In the genomic region with DNA sequence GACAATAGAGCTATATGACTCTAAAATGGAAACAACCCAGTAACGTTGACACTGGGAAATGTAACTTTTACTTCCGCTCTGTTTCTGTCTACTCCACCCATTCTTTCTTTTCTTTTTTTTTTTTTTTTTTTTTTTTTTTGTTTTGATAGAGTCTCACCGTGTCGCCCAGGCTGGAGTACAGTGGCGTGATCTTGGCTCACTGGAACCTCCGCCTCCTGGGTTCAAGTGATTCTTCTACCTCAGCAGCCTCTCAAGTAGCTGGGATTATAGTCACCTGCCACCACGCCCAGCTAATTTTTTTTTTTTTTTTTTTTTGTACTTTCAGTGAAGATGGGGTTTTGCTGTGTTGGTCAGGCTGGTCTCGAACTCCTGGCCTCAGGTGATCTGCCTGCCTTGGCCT, we compare ENCODE assay signal across 11 cellular contexts. TPM values are rescaled to one million over a fixed set of nuclear protein-coding genes. Genes with fewer than 3 reads are reported as not detected.
DNase-seq lines count a peak whose midpoint lies in the region; ATAC-seq and TF ChIP-seq lines count a peak whose summit lies in the region.
"Not testable (repeated sequence)": the region's sequence is repeated elsewhere in the genome, so short reads cannot be mapped to it uniquely, and the experiment has no call there.
"Had no signal": no experiment of that assay in that cellular context is flagged by ENCODE, and none has a peak within 500 bp of the region (broad histone marks: within the 10 kb centered on the region; RNA-seq: fewer than 3 reads in every experiment).

No MANE protein-coding gene starts in this region.

- peak overlapping the region; percentile 99 for H3K27ac ChIP-seq in CD4-positive, alpha-beta memory T cell (ENCODE audit: low read depth, low read length)
- H3K27ac ChIP-seq in SU-DHL-6 (ENCODE audit: low read depth, low read length), result peak overlapping the region; percentile 62

- H3K27me3 Mint-ChIP-seq in CD4-positive, alpha-beta memory T cell; activated CD4-positive, alpha-beta T cell treated with anti-CD3 and anti-CD28 coated beads, Interleukin-2, amount 10 ng/mL, durations not matched to agents 7 days and 5 days; activated T-cell treated with anti-CD3 and anti-CD28 coated beads, Interleukin-2, amount 50 U/mL, for 24 hours; naive thymus-derived CD8-positive, alpha-beta T cell; stimulated activated naive B cell treated with anti-CD40 and anti-IgM and Interleukin-4, amounts not matched to agents 10 μg/mL and 1 μg/mL and 100 μg/mL, for 72 hours: not testable (repeated sequence)

- not testable (repeated sequence) for H2AFZ ChIP-seq in SU-DHL-6 (ENCODE audit: low read depth, low read length, severe bottlenecking)

- not testable (repeated sequence) for H4K20me1 ChIP-seq in SU-DHL-6 (ENCODE audit: low read depth, low read length)

- not testable (repeated sequence) for H3K9me2 ChIP-seq in SU-DHL-6 (replicated peaks; ENCODE audit: insufficient read depth, low read length)

- H3K79me2 ChIP-seq in SU-DHL-6 (ENCODE audit: insufficient read depth, low read length), result not testable (repeated sequence)

- peak overlapping the region; percentile 13 to 86 (median 54) for H3K4me3 Mint-ChIP-seq in CD4-positive, alpha-beta memory T cell
- peak overlapping the region; percentile 88 for H3K4me3 Mint-ChIP-seq in activated CD4-positive, alpha-beta T cell treated with anti-CD3 and anti-CD28 coated beads, Interleukin-2, amount 10 ng/mL, durations not matched to agents 7 days and 5 days
- peak overlapping the region; percentile 43 for H3K4me3 Mint-ChIP-seq in activated T-cell treated with anti-CD3 and anti-CD28 coated beads, Interleukin-2, amount 50 U/mL, for 24 hours
- H3K4me3 Mint-ChIP-seq in naive thymus-derived CD8-positive, alpha-beta T cell, result peak overlapping the region in 9 of 10 donors; percentile 58 to 99 (median 82)
- H3K4me3 Mint-ChIP-seq in stimulated activated naive B cell treated with anti-CD40 and anti-IgM and Interleukin-4, amounts not matched to agents 10 μg/mL and 1 μg/mL and 100 μg/mL, for 72 hours, result not testable (repeated sequence)

- POLR2A ChIA-PET in CD4-positive, alpha-beta memory T cell (lab: Charles Lee; ENCODE audit: partially characterized antibody), result interaction anchor here (0.9 to 30.6 kb wide), 8 partner anchors 23 to 153 kb away, joined by 4 to 6843 read pairs (median 20); a partner anchor contains a TSS
- POLR2A ChIA-PET in activated CD4-positive, alpha-beta T cell treated with anti-CD3 and anti-CD28 coated beads, Interleukin-2, amount 10 ng/mL, durations not matched to agents 7 days and 5 days (lab: Charles Lee), result interaction anchor here (0.7 to 2.2 kb wide), 2 partner anchors 13 to 26 kb away, joined by 5 to 66 read pairs; no protein-coding TSS in a partner anchor
- POLR2A ChIA-PET in naive thymus-derived CD8-positive, alpha-beta T cell (lab: Charles Lee), result interaction anchor here (0.6 to 22.1 kb wide), 13 partner anchors 13 to 181 kb away, joined by 3 to 3070 read pairs (median 8); no protein-coding TSS in a partner anchor

- H3K4me3 ChIP-seq in CD4-positive, alpha-beta memory T cell (ENCODE audit: low read length in 2 of 2); SU-DHL-6 (ENCODE audit: insufficient read depth, low read length, poor library complexity, severe bottlenecking): not testable (repeated sequence)

- not testable (repeated sequence) for H3F3A ChIP-seq in SU-DHL-6 (ENCODE audit: insufficient read depth)

- H3K4me2 ChIP-seq in SU-DHL-6 (ENCODE audit: low read depth, low read length, poor library complexity, severe bottlenecking), result peak overlapping the region; percentile 41

- H3K27me3 ChIP-seq in CD4-positive, alpha-beta memory T cell (ENCODE audit: insufficient read depth, low read length); SU-DHL-6 (ENCODE audit: low read length): not testable (repeated sequence)

- TF ChIP-seq CTCF in SU-DHL-6 (IDR thresholded peaks at IDR 0.05; ENCODE audit: insufficient read depth, low read length, poor library complexity, severe bottlenecking), result not testable (repeated sequence)

- intact Hi-C loops in CD4-positive, alpha-beta memory T cell (cut with micrococcal nuclease), result loop anchor here (1.0 kb wide), 2 partner anchors 14 to 24 kb away; no protein-coding TSS in a partner anchor

- H3K36me3 Mint-ChIP-seq in CD4-positive, alpha-beta memory T cell, result peaks cover 29 to 31% of the 10 kb centered on the region in 2 donors
- peaks cover 29% of the 10 kb centered on the region for H3K36me3 Mint-ChIP-seq in activated CD4-positive, alpha-beta T cell treated with anti-CD3 and anti-CD28 coated beads, Interleukin-2, amount 10 ng/mL, durations not matched to agents 7 days and 5 days (ENCODE audit: low read depth)
- peaks cover 30% of the 10 kb centered on the region for H3K36me3 Mint-ChIP-seq in activated T-cell treated with anti-CD3 and anti-CD28 coated beads, Interleukin-2, amount 50 U/mL, for 24 hours (ENCODE audit: low read depth)
- H3K36me3 Mint-ChIP-seq in naive thymus-derived CD8-positive, alpha-beta T cell, result peaks cover 15 to 28% (median 22%) of the 10 kb centered on the region in 3 donors
- H3K36me3 Mint-ChIP-seq in stimulated activated naive B cell treated with anti-CD40 and anti-IgM and Interleukin-4, amounts not matched to agents 10 μg/mL and 1 μg/mL and 100 μg/mL, for 72 hours, result not testable (repeated sequence)

- peak; percentile 24 to 29 for ATAC-seq in naive thymus-derived CD8-positive, alpha-beta T cell
- not testable (repeated sequence) for ATAC-seq in stimulated activated naive B cell treated with anti-CD40 and anti-IgM and Interleukin-4, amounts not matched to agents 10 μg/mL and 1 μg/mL and 100 μg/mL, for 72 hours (replicated peaks)

- H3K4me1 Mint-ChIP-seq in CD4-positive, alpha-beta memory T cell, result peaks cover 6 to 22% (median 7%) of the 10 kb centered on the region in 4 donors
- H3K4me1 Mint-ChIP-seq in activated CD4-positive, alpha-beta T cell treated with anti-CD3 and anti-CD28 coated beads, Interleukin-2, amount 10 ng/mL, durations not matched to agents 7 days and 5 days, result peaks cover 13% of the 10 kb centered on the region
- H3K4me1 Mint-ChIP-seq in activated T-cell treated with anti-CD3 and anti-CD28 coated beads, Interleukin-2, amount 50 U/mL, for 24 hours (ENCODE audit: low read depth), result peaks cover 12% of the 10 kb centered on the region
- peaks cover 2 to 46% (median 7%) of the 10 kb centered on the region in 4 donors for H3K4me1 Mint-ChIP-seq in naive thymus-derived CD8-positive, alpha-beta T cell
- peaks cover 38 to 58% of the 10 kb centered on the region in 2 donors for H3K4me1 Mint-ChIP-seq in stimulated activated naive B cell treated with anti-CD40 and anti-IgM and Interleukin-4, amounts not matched to agents 10 μg/mL and 1 μg/mL and 100 μg/mL, for 72 hours

- not testable (repeated sequence) for H3K36me3 ChIP-seq in CD4-positive, alpha-beta memory T cell (ENCODE audit: insufficient read depth, low read length); SU-DHL-6 (ENCODE audit: low read length)

- CTCF ChIA-PET in CD4-positive, alpha-beta memory T cell (lab: Charles Lee; ENCODE audit: partially characterized antibody), result interaction anchor here (0.6 to 21.7 kb wide), 12 partner anchors 13 to 430 kb away, joined by 3 to 623 read pairs (median 27); a partner anchor contains a TSS
- CTCF ChIA-PET in activated CD4-positive, alpha-beta T cell treated with anti-CD3 and anti-CD28 coated beads, Interleukin-2, amount 10 ng/mL, durations not matched to agents 7 days and 5 days (lab: Charles Lee), result interaction anchor here (0.6 to 13.3 kb wide), 7 partner anchors 13 to 152 kb away, joined by 3 to 176 read pairs (median 7); no protein-coding TSS in a partner anchor

- H3K9me3 ChIP-seq in CD4-positive, alpha-beta memory T cell (ENCODE audit: control insufficient read depth in 1 of 2, low read length in 2 of 2); SU-DHL-6 (ENCODE audit: insufficient read depth, low read length): not testable (repeated sequence)

- H3K4me1 ChIP-seq in CD4-positive, alpha-beta memory T cell (ENCODE audit: insufficient read depth, low read length), result peaks cover 17% of the 10 kb centered on the region

- not testable (repeated sequence) for H3K9me3 Mint-ChIP-seq in CD4-positive, alpha-beta memory T cell; activated CD4-positive, alpha-beta T cell treated with anti-CD3 and anti-CD28 coated beads, Interleukin-2, amount 10 ng/mL, durations not matched to agents 7 days and 5 days; activated T-cell treated with anti-CD3 and anti-CD28 coated beads, Interleukin-2, amount 50 U/mL, for 24 hours; naive thymus-derived CD8-positive, alpha-beta T cell; stimulated activated naive B cell treated with anti-CD40 and anti-IgM and Interleukin-4, amounts not matched to agents 10 μg/mL and 1 μg/mL and 100 μg/mL, for 72 hours

- peak; percentile 51 to 71 (median 57) for DNase-seq in CD4-positive, alpha-beta memory T cell
- DNase-seq in activated CD4-positive, alpha-beta T cell treated with anti-CD3 and anti-CD28 coated beads, Interleukin-2, amount 10 ng/mL, durations not matched to agents 7 days and 5 days, result peak; percentile 61
- peak; percentile 38 for DNase-seq in activated T-cell treated with anti-CD3 and anti-CD28 coated beads, Interleukin-2, amount 50 U/mL, for 24 hours
- DNase-seq in activated gamma-delta T cell treated with Interleukin-2 at 50 U/mL for 16 hours, result peak; percentile 47
- DNase-seq in central memory CD4-positive, alpha-beta T cell, result peak; percentile 69
- peak in 7 of 10 donors; percentile 49 to 82 (median 61) for DNase-seq in naive thymus-derived CD8-positive, alpha-beta T cell
- not testable (repeated sequence) for DNase-seq in stimulated activated naive B cell treated with anti-CD40 and anti-IgM and Interleukin-4, amounts not matched to agents 10 μg/mL and 1 μg/mL and 100 μg/mL, for 72 hours

- not testable (repeated sequence) for H3K9ac ChIP-seq in SU-DHL-6 (ENCODE audit: low read length)

- H3K27ac Mint-ChIP-seq in CD4-positive, alpha-beta memory T cell, result peak overlapping the region; percentile 98 to 100 (median 100)
- H3K27ac Mint-ChIP-seq in activated CD4-positive, alpha-beta T cell treated with anti-CD3 and anti-CD28 coated beads, Interleukin-2, amount 10 ng/mL, durations not matched to agents 7 days and 5 days, result peak overlapping the region; percentile 100
- peak overlapping the region; percentile 92 for H3K27ac Mint-ChIP-seq in activated T-cell treated with anti-CD3 and anti-CD28 coated beads, Interleukin-2, amount 50 U/mL, for 24 hours
- H3K27ac Mint-ChIP-seq in naive thymus-derived CD8-positive, alpha-beta T cell, result peak overlapping the region; percentile 96 to 100 (median 99)
- peak overlapping the region; percentile 71 for H3K27ac Mint-ChIP-seq in stimulated activated naive B cell treated with anti-CD40 and anti-IgM and Interleukin-4, amounts not matched to agents 10 μg/mL and 1 μg/mL and 100 μg/mL, for 72 hours

RNA-seq across cellular contexts. Expression of a gene that starts 14.0 kb away (rescaled TPM):
- not detected for total RNA-seq in CD4-positive, alpha-beta memory T cell
- polyA plus RNA-seq in CD4-positive, alpha-beta memory T cell, result not detected
- total RNA-seq in activated CD4-positive, alpha-beta T cell treated with anti-CD3 and anti-CD28 coated beads, Interleukin-2, amount 10 ng/mL, durations not matched to agents 7 days and 5 days, result not detected
- total RNA-seq in naive thymus-derived CD8-positive, alpha-beta T cell, result not detected
- polyA plus RNA-seq in naive thymus-derived CD8-positive, alpha-beta T cell, result not detected
- total RNA-seq: HepG2, M059J, PC-9 had no signal
- polyA plus RNA-seq: HepG2 had no signal

RNA-seq across cellular contexts. Expression of a gene that starts 35.5 kb away (rescaled TPM):
- under 1 TPM in 1 of 2 experiments, not detected in 1; 0.44 TPM for total RNA-seq in CD4-positive, alpha-beta memory T cell
- not detected for polyA plus RNA-seq in CD4-positive, alpha-beta memory T cell
- total RNA-seq in activated CD4-positive, alpha-beta T cell treated with anti-CD3 and anti-CD28 coated beads, Interleukin-2, amount 10 ng/mL, durations not matched to agents 7 days and 5 days, result not detected
- not detected for total RNA-seq in naive thymus-derived CD8-positive, alpha-beta T cell
- polyA plus RNA-seq in naive thymus-derived CD8-positive, alpha-beta T cell, result not detected
- total RNA-seq: HepG2, M059J had no signal
- polyA plus RNA-seq: HepG2 had no signal
